ENCODE assay signal across 1 cellular context in genomic region chr4:55887594-55887993, GRCh38.
TF ChIP-seq lines count a peak whose summit lies in the region.

No MANE protein-coding gene starts in this region.

TF ChIP-seq in HCT116, 20 proteins besides CTCF, POLR2A, EP300 and RAD21 (continued from another document):
- TF ChIP-seq ZBTB33 (IDR thresholded peaks at IDR 0.05; ENCODE audit: extremely low read depth, insufficient replicate concordance, low read length): no peak
- TF ChIP-seq ZFX (IDR thresholded peaks at IDR 0.05): no peak
- TF ChIP-seq CEBPB (IDR thresholded peaks at IDR 0.05; ENCODE audit: low read depth): no peak
- no peak for TF ChIP-seq FOSL1 (IDR thresholded peaks at IDR 0.05; ENCODE audit: low read depth)
- no peak for TF ChIP-seq SP1 (IDR thresholded peaks at IDR 0.05; ENCODE audit: low read depth)
- TF ChIP-seq SIN3A (IDR thresholded peaks at IDR 0.05; ENCODE audit: low read depth): no peak
- TF ChIP-seq ATF3 (IDR thresholded peaks at IDR 0.05): no peak
- TF ChIP-seq TCF7L2 (IDR thresholded peaks at IDR 0.05; ENCODE audit: borderline replicate concordance, extremely low read depth, insufficient read depth, insufficient read length): no peak
TF ChIP-seq in HCT116: peak in this region for 0.
